ENCODE assay signal across 22 cellular contexts in genomic region chr13:63291701-63292100, GRCh38.
"Had no signal": no experiment of that assay in that cellular context is flagged by ENCODE, and none has a peak within 500 bp of the region (broad histone marks: within the 10 kb centered on the region; RNA-seq: fewer than 3 reads in every experiment).

No MANE protein-coding gene starts in this region.

- H2AFZ ChIP-seq: hepatocyte had no signal

- H3K4me1 ChIP-seq: heart right ventricle, left ventricle myocardium inferior, spleen, suprapubic skin, tibial artery, upper lobe of right lung had no signal

- DNase-seq: heart right ventricle; islet precursor cell; left ventricle myocardium inferior; mesendoderm; naive B cell; natural killer cell; nephron progenitor cell; nucleus accumbens; ovary; retina; right cardiac atrium; spleen; stimulated activated CD4-positive, alpha-beta T cell treated with anti-CD3 and anti-CD28 coated beads, Interleukin-4, amount 100 ng/mL, for 24 hours; stimulated activated naive CD4-positive, alpha-beta T cell; tibial artery; trophoblast cell; upper lobe of right lung had no signal

- H3K36me3 ChIP-seq: heart right ventricle, left ventricle myocardium inferior, ovary, spleen, suprapubic skin, thoracic aorta, tibial artery, upper lobe of right lung had no signal

- H3K79me2 ChIP-seq: hepatocyte had no signal

- H3K27me3 ChIP-seq: heart right ventricle, hepatocyte, ovary, spleen, suprapubic skin, tibial artery, upper lobe of right lung had no signal

- H3K4me3 ChIP-seq: heart right ventricle, hepatocyte, left ventricle myocardium inferior, lung, ovary, skin epidermis, spleen, suprapubic skin, thoracic aorta, tibial artery, upper lobe of right lung had no signal

- H3K4me2 ChIP-seq: hepatocyte had no signal

- H3K9me3 ChIP-seq: left ventricle myocardium inferior, ovary, suprapubic skin, thoracic aorta, tibial artery, upper lobe of right lung had no signal

- H3K27ac ChIP-seq: heart right ventricle, hepatocyte, left ventricle myocardium inferior, ovary, skin epidermis, spleen, suprapubic skin, thoracic aorta, tibial artery, upper lobe of right lung had no signal
